Comparison of ENCODE assay signal across 18 cellular contexts in the genomic region with DNA sequence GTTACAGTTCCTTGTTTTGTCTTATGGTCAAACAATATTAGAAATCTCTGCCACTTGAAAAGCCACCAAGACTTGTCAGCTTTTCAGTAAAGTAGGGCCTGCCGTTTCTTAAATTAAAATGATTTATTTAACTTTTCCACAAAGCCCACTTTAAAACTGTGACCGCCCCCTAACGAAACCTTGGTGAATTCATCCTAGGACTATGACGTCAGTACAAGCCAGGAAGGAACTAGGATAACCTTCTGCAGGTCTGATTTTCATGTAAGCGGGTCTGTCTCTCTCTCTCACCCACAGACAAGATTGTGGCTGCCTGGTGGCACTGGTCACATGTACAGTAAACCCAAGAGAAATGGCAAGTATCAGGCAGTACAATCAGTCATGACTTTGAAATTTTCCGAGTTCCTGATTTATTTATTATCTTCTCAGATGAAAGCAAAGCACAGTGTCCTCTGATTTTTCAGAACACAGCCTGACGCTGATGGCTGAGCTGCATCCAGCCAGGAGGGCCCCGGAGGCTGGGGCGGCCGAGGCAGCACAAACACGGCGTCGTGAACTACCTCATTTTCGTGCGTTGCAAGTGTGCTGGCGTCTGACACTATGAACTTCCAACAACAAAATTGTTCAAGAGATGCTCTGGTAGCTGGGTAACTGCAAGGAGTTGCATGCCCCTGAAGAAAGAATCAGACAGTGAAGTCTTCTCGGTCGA. TPM values are rescaled to one million over a fixed set of nuclear protein-coding genes. Genes with fewer than 3 reads are reported as not detected.
"Had no signal": no experiment of that assay in that cellular context is flagged by ENCODE, and none has a peak within 500 bp of the region (broad histone marks: within the 10 kb centered on the region; RNA-seq: fewer than 3 reads in every experiment).

No MANE protein-coding gene starts in this region.

- ATAC-seq: left colon; stimulated activated naive B cell treated with anti-CD40 and anti-IgM and Interleukin-4, amounts not matched to agents 10 μg/mL and 1 μg/mL and 100 μg/mL, for 72 hours; T-helper 17 cell had no signal

- H3K36me3 ChIP-seq: breast epithelium, ovary, thyroid gland had no signal

- H3K4me3 ChIP-seq: breast epithelium, lung, ovary, thyroid gland, vagina had no signal

- DNase-seq: activated B cell treated with CpG ODN at 0.5 μM for 24 hours; activated CD4-positive, alpha-beta T cell treated with anti-CD3 and anti-CD28 coated beads, Interleukin-2, amount 10 ng/mL, durations not matched to agents 24 days and 14 days; activated naive CD8-positive, alpha-beta T cell treated with anti-CD3 and anti-CD28 coated beads, Interleukin-2, amount 10 ng/mL, durations not matched to agents 7 days and 5 days; cerebellar nuclear complex; left colon; naive B cell; ovary; stimulated activated CD4-positive, alpha-beta T cell treated with anti-CD3 and anti-CD28 coated beads, Interleukin-2, amount 100 ng/mL, for 48 hours; stimulated activated naive B cell treated with anti-CD40 and anti-IgM and Interleukin-4, amounts not matched to agents 10 μg/mL and 1 μg/mL and 100 μg/mL, for 72 hours; T-helper 17 cell; thyroid gland had no signal

- FAIRE-seq: endometrium, islet of Langerhans had no signal

- H3K27me3 ChIP-seq: breast epithelium, ovary, thyroid gland, vagina had no signal

- H3K4me1 ChIP-seq: breast epithelium, thyroid gland, vagina had no signal

- H3K9me3 ChIP-seq: ovary, thyroid gland, vagina had no signal

- H3K27ac ChIP-seq: breast epithelium, ovary, thyroid gland, vagina had no signal

RNA-seq across cellular contexts. Expression of a gene that starts 18.9 kb away (rescaled TPM):
- total RNA-seq: activated B cell treated with CpG ODN at 0.5 μM for 24 hours; activated CD4-positive, alpha-beta T cell treated with anti-CD3 and anti-CD28 coated beads, Interleukin-2, amount 10 ng/mL, durations not matched to agents 24 days and 14 days; activated naive CD8-positive, alpha-beta T cell treated with anti-CD3 and anti-CD28 coated beads, Interleukin-2, amount 10 ng/mL, durations not matched to agents 7 days and 5 days; activated T-helper 1 cell treated with anti-CD3 and anti-CD28 coated beads, Interleukin-12 subunit alpha, Interleukin-12 subunit beta, Interleukin-2, Interleukin-4 antibody, amounts not matched to agents 30 ng/mL and 10 ng/mL and 1 ng/mL, durations not matched to agents 14 hours and 24 hours and 36 hours; breast epithelium; left colon; T-helper 17 cell had no signal
- polyA plus RNA-seq: esophagus, lung had no signal
